ENCODE assay signal across 17 cellular contexts in the genomic region with DNA sequence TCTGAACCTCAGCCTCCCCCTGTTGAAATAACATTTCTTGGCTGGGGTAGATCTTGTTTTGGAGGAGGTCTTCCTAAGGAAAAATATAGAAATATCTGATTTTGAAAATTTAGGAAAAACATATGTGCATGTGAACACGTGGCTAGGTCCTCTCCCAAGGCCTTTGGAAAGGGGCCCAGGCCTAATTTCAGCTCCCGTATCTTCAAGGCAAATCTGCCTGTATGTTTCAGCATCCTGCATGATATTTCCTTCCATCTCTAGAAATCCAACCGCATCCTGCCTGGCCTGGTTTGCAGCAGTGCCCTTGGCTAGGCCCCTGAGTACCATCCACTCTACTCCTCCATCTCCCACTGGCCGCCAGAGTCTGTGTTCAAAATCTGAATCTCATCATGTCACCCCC.
"Had no signal": no experiment of that assay in that cellular context is flagged by ENCODE, and none has a peak within 500 bp of the region (broad histone marks: within the 10 kb centered on the region; RNA-seq: fewer than 3 reads in every experiment).

No MANE protein-coding gene starts in this region.

- H3K4me1 Mint-ChIP-seq: naive B cell had no signal

- H3K4me3 Mint-ChIP-seq: mesothelial cell of epicardium, naive B cell had no signal

- DNase-seq: dermis blood vessel endothelial cell; dorsolateral prefrontal cortex; effector CD4-positive, alpha-beta T cell; effector memory CD4-positive, alpha-beta T cell; foreskin melanocyte; gastrocnemius medialis; glutamatergic neuron; heart right ventricle; hippocampal formation; left cardiac atrium; left lung; left ventricle myocardium superior; lower lobe of right lung; mesenchymal stem cell; mucosa of descending colon; naive B cell had no signal

- H3K27ac Mint-ChIP-seq: mesothelial cell of epicardium had no signal

- ATAC-seq: gastrocnemius medialis, left lung, lower lobe of right lung, mucosa of descending colon had no signal
